In genomic region chr6:160510199-160510598, GRCh38 we compare ENCODE assay signal across 21 cellular contexts.
DNase-seq lines count a peak whose midpoint lies in the region; ATAC-seq, FAIRE-seq and TF ChIP-seq lines count a peak whose summit lies in the region.
"Had no signal": no experiment of that assay in that cellular context is flagged by ENCODE, and none has a peak within 500 bp of the region (broad histone marks: within the 10 kb centered on the region; RNA-seq: fewer than 3 reads in every experiment).

No MANE protein-coding gene starts in this region.

- no peaks in the 10 kb centered on the region for H3K9me3 ChIP-seq in PC-3 (ENCODE audit: low read length)
- H3K9me3 ChIP-seq in HepG2 (ENCODE audit: low read length): no peaks in the 10 kb centered on the region
- H3K9me3 ChIP-seq: Peyer's patch, sigmoid colon had no signal

- TF ChIP-seq RAD21 in HepG2 (CRISPR knock-in tag; IDR thresholded peaks at IDR 0.05): no peak

- BruUV-seq in PC-3 (replicated peaks; lab: Mats Ljungman, UMichigan) (no TSS peak), HepG2 (replicated peaks; lab: Mats Ljungman, UMichigan) (no TSS peak)

- H3K4me1 ChIP-seq in PC-3 (ENCODE audit: insufficient read depth, low read length) (peaks cover 11% of the 10 kb centered on the region), HepG2 (ENCODE audit: insufficient read depth, low read length) (peaks cover 30% of the 10 kb centered on the region)
- H3K4me1 ChIP-seq: Peyer's patch, sigmoid colon had no signal

- peak overlapping the region; percentile 30 for H3K27ac Mint-ChIP-seq in central memory CD8-positive, alpha-beta T cell (ENCODE audit: low read depth)
- no peak overlapping the region for H3K27ac Mint-ChIP-seq in activated naive CD4-positive, alpha-beta T cell treated with anti-CD3 and anti-CD28 coated beads for 36 hours
- H3K27ac Mint-ChIP-seq: activated naive CD4-positive, alpha-beta T cell treated with anti-CD3 and anti-CD28 coated beads, Interleukin-2, amount 50 U/mL, for 72 hours; H9 had no signal

- H3K4me1 Mint-ChIP-seq in central memory CD8-positive, alpha-beta T cell: peaks cover 28% of the 10 kb centered on the region
- no peaks in the 10 kb centered on the region for H3K4me1 Mint-ChIP-seq in activated naive CD4-positive, alpha-beta T cell treated with anti-CD3 and anti-CD28 coated beads for 36 hours (ENCODE audit: low read depth)

- H2AFZ ChIP-seq in PC-3 (ENCODE audit: low read length) (no peak overlapping the region), HepG2 (ENCODE audit: low read length) (no peak overlapping the region)

- H3K9ac ChIP-seq in PC-3 (ENCODE audit: low read length) (no peak overlapping the region), HepG2 (ENCODE audit: insufficient read depth, low read depth, low read length) (no peak overlapping the region)

- no peaks in the 10 kb centered on the region for H4K20me1 ChIP-seq in PC-3 (ENCODE audit: low read length)
- H4K20me1 ChIP-seq in HepG2 (ENCODE audit: insufficient read depth, low read length): no peaks in the 10 kb centered on the region

- CTCF ChIA-PET in PC-3 (lab: Charles Lee) (no interaction called here), HepG2 (lab: Yijun Ruan, JAX; ENCODE audit: low intra/inter-chr PET ratio, low total read pairs) (no interaction called here)
- CTCF ChIA-PET in activated naive CD4-positive, alpha-beta T cell treated with anti-CD3 and anti-CD28 coated beads for 36 hours (lab: Charles Lee): interaction anchor here (1.3 kb wide), 1 partner anchor 9 kb away, joined by 4 read pairs; no protein-coding TSS in a partner anchor

- no peak for TF ChIP-seq CTCF in PC-3 (conservative IDR thresholded peaks at IDR 0.05; ENCODE audit: low read depth, low read length)
- no peak for TF ChIP-seq CTCF in HepG2 (CRISPR knock-in tag; IDR thresholded peaks at IDR 0.05)

- H3K4me3 Mint-ChIP-seq in central memory CD8-positive, alpha-beta T cell: no peak overlapping the region
- H3K4me3 Mint-ChIP-seq in activated naive CD4-positive, alpha-beta T cell treated with anti-CD3 and anti-CD28 coated beads for 36 hours: no peak overlapping the region
- H3K4me3 Mint-ChIP-seq: H9 had no signal

- H3F3A ChIP-seq in PC-3 (ENCODE audit: low read length, unreplicated experiment): no peaks in the 10 kb centered on the region

- H3K79me2 ChIP-seq in PC-3 (ENCODE audit: low read length) (no peaks in the 10 kb centered on the region), HepG2 (ENCODE audit: insufficient read depth, low read length) (no peaks in the 10 kb centered on the region)

- peak overlapping the region; percentile 25 for H3K27ac ChIP-seq in PC-3 (ENCODE audit: low read length)
- H3K27ac ChIP-seq in HepG2 (ENCODE audit: extremely low read length, insufficient read depth, low read length): no peak overlapping the region
- H3K27ac ChIP-seq: cardiac muscle cell, Peyer's patch, sigmoid colon had no signal

- H3K27me3 ChIP-seq in PC-3 (ENCODE audit: low read length): no peaks in the 10 kb centered on the region
- H3K27me3 ChIP-seq in HepG2 (ENCODE audit: control insufficient read depth in 1 of 2, insufficient read depth in 2 of 2, low read length in 2 of 2): no peaks in the 10 kb centered on the region
- H3K27me3 ChIP-seq: cardiac muscle cell, Peyer's patch, sigmoid colon had no signal

- 80% methylated on average over 2 of the region's 2 CpGs for WGBS in HepG2 (ENCODE audit: low lambda C conversion rate)

- H3K4me3 ChIP-seq in PC-3 (ENCODE audit: low read length): no peak overlapping the region
- H3K4me3 ChIP-seq in HepG2 (replicated peaks in 1 of 3; ENCODE audit: insufficient read depth in 1 of 3, low read depth in 2 of 3, low read length in 3 of 3): no peak overlapping the region
- H3K4me3 ChIP-seq: cardiac muscle cell, Peyer's patch, sigmoid colon had no signal

- intact Hi-C loops in PC-3 (cut with micrococcal nuclease) (loop anchor here (10.0 kb wide), 1 partner anchor 45 kb away; no protein-coding TSS in a partner anchor), HepG2 (cut with micrococcal nuclease; ENCODE audit: unreplicated experiment) (no loop called here)
- intact Hi-C loops in activated naive CD4-positive, alpha-beta T cell treated with anti-CD3 and anti-CD28 coated beads for 36 hours (cut with micrococcal nuclease): no loop called here

- FAIRE-seq in HepG2 (lab: Jason Lieb, UNC): no peak
- FAIRE-seq: frontal cortex, TTC549 had no signal

- TF ChIP-seq EP300 in HepG2 (IDR thresholded peaks at IDR 0.05; ENCODE audit: low read depth in 2 of 2, low read length in 2 of 2): no peak
- TF ChIP-seq EP300 in HepG2 (CRISPR knock-in tag; IDR thresholded peaks at IDR 0.05; ENCODE audit: borderline replicate concordance): no peak

- H3K9me3 Mint-ChIP-seq in central memory CD8-positive, alpha-beta T cell: no peaks in the 10 kb centered on the region
- H3K9me3 Mint-ChIP-seq in activated naive CD4-positive, alpha-beta T cell treated with anti-CD3 and anti-CD28 coated beads for 36 hours: no peaks in the 10 kb centered on the region

- no peaks in the 10 kb centered on the region for H3K9me2 ChIP-seq in PC-3 (replicated peaks; ENCODE audit: low read length)

- no peaks in the 10 kb centered on the region for H3K36me3 ChIP-seq in PC-3 (ENCODE audit: low read depth, low read length)
- H3K36me3 ChIP-seq in HepG2 (replicated peaks in 1 of 2; ENCODE audit: control insufficient read depth in 1 of 2, insufficient read depth in 2 of 2, low read length in 2 of 2): no peaks in the 10 kb centered on the region
- H3K36me3 ChIP-seq: cardiac muscle cell, Peyer's patch, sigmoid colon had no signal

- POLR2A ChIA-PET in PC-3 (lab: Charles Lee; ENCODE audit: unreplicated experiment) (interaction anchor here (0.6 kb wide), 1 partner anchor 168 kb away, joined by 7 read pairs; no protein-coding TSS in a partner anchor), HepG2 (lab: Yijun Ruan, JAX) (no interaction called here)

- peaks cover 9% of the 10 kb centered on the region for H3K27me3 Mint-ChIP-seq in central memory CD8-positive, alpha-beta T cell
- H3K27me3 Mint-ChIP-seq in activated naive CD4-positive, alpha-beta T cell treated with anti-CD3 and anti-CD28 coated beads for 36 hours (ENCODE audit: low read depth): no peaks in the 10 kb centered on the region

- TF ChIP-seq POLR2A in HepG2 (IDR thresholded peaks at IDR 0.05; ENCODE audit: insufficient read depth in 1 of 2, low read depth in 2 of 2, low read length in 2 of 2): no peak

- ATAC-seq in PC-3 (peak; percentile 81), HepG2 (no peak), GM18511 (IDR thresholded peaks at IDR 0.05; ENCODE audit: unreplicated experiment) (no peak), HG02981 (IDR thresholded peaks at IDR 0.05; ENCODE audit: unreplicated experiment) (no peak)
- no peak for ATAC-seq in central memory CD8-positive, alpha-beta T cell (replicated peaks; ENCODE audit: extremely low read depth, poor library complexity, severe bottlenecking)
- ATAC-seq: activated naive CD4-positive, alpha-beta T cell treated with anti-CD3 and anti-CD28 coated beads, Interleukin-2, amount 50 U/mL, for 72 hours; left colon had no signal

- in situ Hi-C loops in HepG2 (cut with HindIII; ENCODE audit: extremely low pct_ligation_motif_present, low pct_unique_long_range_greater_than_20kb): loop anchor here (25.0 kb wide), 1 partner anchor 152 kb away; the partner anchor contains the start of gene LPA

- peaks cover 1% of the 10 kb centered on the region for H3K36me3 Mint-ChIP-seq in central memory CD8-positive, alpha-beta T cell (ENCODE audit: insufficient read depth)
- H3K36me3 Mint-ChIP-seq in activated naive CD4-positive, alpha-beta T cell treated with anti-CD3 and anti-CD28 coated beads for 36 hours (ENCODE audit: low read depth): no peaks in the 10 kb centered on the region

- H3K4me2 ChIP-seq in PC-3 (ENCODE audit: low read length): no peak overlapping the region
- no peak overlapping the region for H3K4me2 ChIP-seq in HepG2 (ENCODE audit: low read depth, low read length)

- DNase-seq in Daoy (ENCODE audit: low read depth) (peak; percentile 23), PC-3 (peak; percentile 68), HepG2 (ENCODE audit: low spot score) (no peak), foreskin melanocyte (no peak)
- DNase-seq in central memory CD8-positive, alpha-beta T cell (ENCODE audit: low spot score in 2 of 2): no peak
- DNase-seq in activated naive CD4-positive, alpha-beta T cell treated with anti-CD3 and anti-CD28 coated beads for 36 hours: no peak
- DNase-seq: activated T-cell treated with anti-CD3 and anti-CD28 coated beads for 4 hours, AML-193, H9, Karpas-422, left colon, NCI-H82, occipital lobe, Peyer's patch, sigmoid colon had no signal

TF ChIP-seq in HepG2, 621 proteins besides CTCF, POLR2A, EP300 and RAD21 (continues in another document):
- peak; percentile 70; the same call in 1 of the 2 replicates for TF ChIP-seq NFE2 (CRISPR knock-in tag; IDR thresholded peaks at IDR 0.05)
- no peak for TF ChIP-seq ELF1 (CRISPR knock-in tag; IDR thresholded peaks at IDR 0.05)
- TF ChIP-seq NFE2L2 (IDR thresholded peaks at IDR 0.05; ENCODE audit: low read length): peak; percentile 96
- no peak for TF ChIP-seq ATF3 (CRISPR knock-in tag; IDR thresholded peaks at IDR 0.05)
- TF ChIP-seq CREB3 (CRISPR knock-in tag; IDR thresholded peaks at IDR 0.05): no peak

Comparison
In these comparisons a context has a peak if more than half of its experiments do, and no peak if none do; other contexts are left out.
1. DNase-seq: peak in Daoy (single experiment) and PC-3 (single experiment); none in central memory CD8-positive, alpha-beta T cell (0 of 2), HepG2 (single experiment), foreskin melanocyte (single experiment) and activated naive CD4-positive, alpha-beta T cell treated with anti-CD3 and anti-CD28 coated beads for 36 hours (single experiment).